25 cellular contexts compared by ENCODE assay signal in the genomic region with DNA sequence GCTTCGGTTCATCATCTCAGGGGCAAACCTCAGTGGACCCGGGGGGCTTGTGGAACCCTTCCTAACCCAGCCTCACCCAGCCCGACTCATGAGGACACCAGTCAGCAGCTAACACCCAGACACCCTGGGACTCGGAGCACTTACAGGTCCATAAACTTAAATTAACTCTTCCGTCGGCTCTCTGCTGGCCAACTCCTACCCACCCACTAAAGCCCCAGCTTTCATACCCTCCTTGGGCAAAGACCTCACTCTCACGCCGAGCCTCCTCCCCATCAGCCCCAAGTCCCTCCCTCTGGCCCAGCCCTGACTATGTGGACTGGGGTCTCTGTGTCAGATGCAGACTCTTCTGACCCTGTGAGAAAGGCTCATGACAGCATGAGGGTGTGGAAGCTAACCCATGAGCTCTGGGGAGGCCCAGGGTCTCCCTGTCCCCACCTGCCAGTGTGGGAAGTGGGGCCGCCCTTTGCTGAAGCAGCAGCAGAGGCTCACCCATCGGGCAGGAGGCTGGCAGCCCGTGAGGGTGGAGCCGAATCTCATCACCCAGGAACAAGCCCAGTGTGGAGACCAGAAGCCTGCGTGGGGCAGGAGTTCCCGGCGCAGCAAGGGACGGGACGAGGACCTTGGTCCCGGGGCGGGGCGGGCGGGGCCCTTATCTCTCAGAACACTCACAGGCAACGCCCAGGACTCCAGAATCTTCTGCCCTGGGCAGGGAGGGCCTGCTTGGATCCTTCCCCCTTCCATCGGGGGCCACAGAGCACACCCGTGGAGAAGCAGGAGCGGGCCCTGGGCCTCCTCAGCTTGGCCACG. TPM values are rescaled to one million over a fixed set of nuclear protein-coding genes. Genes with fewer than 3 reads are reported as not detected.
DNase-seq lines count a peak whose midpoint lies in the region; ATAC-seq, FAIRE-seq and TF ChIP-seq lines count a peak whose summit lies in the region.
"Had no signal": no experiment of that assay in that cellular context is flagged by ENCODE, and none has a peak within 500 bp of the region (broad histone marks: within the 10 kb centered on the region; RNA-seq: fewer than 3 reads in every experiment).

No MANE protein-coding gene starts in this region.

- no peak; the same call in 1 of the 2 replicates for TF ChIP-seq EP300 in K562 (IDR thresholded peaks at IDR 0.05; ENCODE audit: low read length)

- peak overlapping the region; percentile 48 to 88 for H3K9ac ChIP-seq in K562 (ENCODE audit: insufficient read depth in 1 of 2, low read depth in 2 of 2, low read length in 2 of 2)

- H2AFZ ChIP-seq in K562 (ENCODE audit: low read depth, low read length): peak overlapping the region; percentile 52; the same call in 1 of the 2 replicates

- H3K4me2 ChIP-seq in K562 (ENCODE audit: insufficient read depth, low read length): peak overlapping the region; percentile 73

- no peak for DNase-seq in natural killer cell treated with Interleukin-12 subunit alpha and Interleukin-12 subunit beta and Interleukin-15 and Interleukin-18, amount 100 ng/mL, for 72 hours (ENCODE audit: low spot score)
- no peak for DNase-seq in natural killer cell
- peak; percentile 90 to 95 (median 92) for DNase-seq in K562 (ENCODE audit: extremely low read depth in 1 of 4, low spot score in 3 of 4)
- peak; percentile 78 to 91 (median 80) for DNase-seq in mucosa of descending colon
- no peak for DNase-seq in KG1 (lab: John Stamatoyannopoulos, UW)
- DNase-seq in T-helper 9 cell: no peak
- DNase-seq in SW 1271 (lab: John Stamatoyannopoulos, UW): no peak
- DNase-seq in NCI-H146 treated with DMSO at 0.1 percent for 48 hours (lab: John Stamatoyannopoulos, UW; ENCODE audit: unreplicated experiment): no peak
- DNase-seq: activated CD4-positive, alpha-beta T cell treated with anti-CD3 and anti-CD28 coated beads for 4 hours; activated CD8-positive, alpha-beta memory T cell treated with anti-CD3 and anti-CD28 coated beads, Interleukin-2, amount 10 ng/mL, durations not matched to agents 7 days and 5 days; activated naive CD4-positive, alpha-beta T cell; activated T-cell treated with anti-CD3 and anti-CD28 coated beads, Interleukin-2, amount 50 U/mL, for 48 hours; adrenal gland; BE2C; brain microvascular endothelial cell; H7; heart right ventricle; mammary epithelial cell; MM.1S; NCI-H2029 treated with DMSO at 0.1 percent for 48 hours; NCI-H526 treated with DMSO at 0.1 percent for 48 hours; stimulated activated naive CD8-positive, alpha-beta T cell treated with anti-CD3 and anti-CD28 coated beads, Interleukin-15, amount 100 ng/mL, for 72 hours had no signal

- H3K4me1 ChIP-seq in K562 (replicated peaks in 1 of 2; ENCODE audit: control insufficient read depth in 2 of 2, insufficient read depth in 2 of 2, low read length in 2 of 2) (peaks cover 19 to 67% of the 10 kb centered on the region in 2 experiments), mucosa of descending colon (ENCODE audit: low read depth) (peaks cover 10% of the 10 kb centered on the region)
- H3K4me1 ChIP-seq: adrenal gland, BE2C, heart right ventricle, prostate gland had no signal

- no peaks in the 10 kb centered on the region for H4K20me1 ChIP-seq in K562 (replicated peaks; ENCODE audit: control insufficient read depth, insufficient read depth, low read length)

- BruUV-seq in K562 (replicated peaks; lab: Mats Ljungman, UMichigan): no TSS peak

- H3K9me3 ChIP-seq in K562 (replicated peaks; ENCODE audit: control insufficient read depth, insufficient read depth, low read depth, low read length) (no peaks in the 10 kb centered on the region; the same call in 1 of the 2 replicates), mucosa of descending colon (no peaks in the 10 kb centered on the region)
- H3K9me3 ChIP-seq: adrenal gland, BE2C, neutrophil, prostate gland had no signal

- no peaks in the 10 kb centered on the region for H3K27me3 Mint-ChIP-seq in natural killer cell treated with Interleukin-12 subunit alpha and Interleukin-12 subunit beta and Interleukin-15 and Interleukin-18, amount 100 ng/mL, for 72 hours
- no peaks in the 10 kb centered on the region for H3K27me3 Mint-ChIP-seq in natural killer cell (ENCODE audit: low read depth in 2 of 2)
- H3K27me3 Mint-ChIP-seq: activated CD8-positive, alpha-beta memory T cell treated with anti-CD3 and anti-CD28 coated beads, Interleukin-2, amount 10 ng/mL, durations not matched to agents 7 days and 5 days; stimulated activated naive CD8-positive, alpha-beta T cell treated with anti-CD3 and anti-CD28 coated beads, Interleukin-15, amount 100 ng/mL, for 72 hours had no signal

- no peak overlapping the region for H3K27ac Mint-ChIP-seq in natural killer cell treated with Interleukin-12 subunit alpha and Interleukin-12 subunit beta and Interleukin-15 and Interleukin-18, amount 100 ng/mL, for 72 hours
- H3K27ac Mint-ChIP-seq in natural killer cell: no peak overlapping the region
- H3K27ac Mint-ChIP-seq: activated CD8-positive, alpha-beta memory T cell treated with anti-CD3 and anti-CD28 coated beads, Interleukin-2, amount 10 ng/mL, durations not matched to agents 7 days and 5 days; T-helper 1 cell treated with Interleukin-12 subunit alpha and Interleukin-12 subunit beta and Interleukin-4 antibody, amounts not matched to agents 30 μg/mL and 1 μg/mL, for 36 hours had no signal

- peaks cover 70% of the 10 kb centered on the region for H3K79me2 ChIP-seq in K562 (ENCODE audit: control insufficient read depth, insufficient read depth, low read length)

- WGBS in K562 (ENCODE audit: insufficient coverage, low coverage, missing lambda C conversion rate): 36% methylated on average over 21 of the region's 26 CpGs

- POLR2A ChIA-PET in K562 (lab: Yijun Ruan, JAX): interaction anchor here (0.5 to 1.1 kb wide), 4 partner anchors 9 to 111 kb away, joined by 3 to 4 read pairs (median 3); no protein-coding TSS in a partner anchor

- peak; percentile 21 to 38 for ATAC-seq in natural killer cell treated with Interleukin-12 subunit alpha and Interleukin-12 subunit beta and Interleukin-15 and Interleukin-18, amount 100 ng/mL, for 72 hours
- ATAC-seq in natural killer cell (no peak), K562 (peak; percentile 99), mucosa of descending colon (peak; percentile 93)
- ATAC-seq: activated CD8-positive, alpha-beta memory T cell treated with anti-CD3 and anti-CD28 coated beads, Interleukin-2, amount 10 ng/mL, durations not matched to agents 7 days and 5 days had no signal

- H3K4me3 Mint-ChIP-seq in natural killer cell treated with Interleukin-12 subunit alpha and Interleukin-12 subunit beta and Interleukin-15 and Interleukin-18, amount 100 ng/mL, for 72 hours: no peak overlapping the region
- no peak overlapping the region for H3K4me3 Mint-ChIP-seq in natural killer cell
- H3K4me3 Mint-ChIP-seq: activated CD8-positive, alpha-beta memory T cell treated with anti-CD3 and anti-CD28 coated beads, Interleukin-2, amount 10 ng/mL, durations not matched to agents 7 days and 5 days; stimulated activated naive CD8-positive, alpha-beta T cell treated with anti-CD3 and anti-CD28 coated beads, Interleukin-15, amount 100 ng/mL, for 72 hours; T-helper 1 cell treated with Interleukin-12 subunit alpha and Interleukin-12 subunit beta and Interleukin-4 antibody, amounts not matched to agents 30 μg/mL and 1 μg/mL, for 36 hours had no signal

- peaks cover 5% of the 10 kb centered on the region for H3K9me1 ChIP-seq in K562 (ENCODE audit: control insufficient read depth, insufficient read depth, low read length)

- H3K36me3 ChIP-seq in K562 (ENCODE audit: control insufficient read depth, insufficient read depth, low read length): peaks cover 76% of the 10 kb centered on the region
- no peaks in the 10 kb centered on the region for H3K36me3 ChIP-seq in mucosa of descending colon (ENCODE audit: low read depth)
- H3K36me3 ChIP-seq: prostate gland had no signal

- no peak for TF ChIP-seq RAD21 in K562 (CRISPR knock-in tag; conservative IDR thresholded peaks at IDR 0.05 in 1 of 2, IDR thresholded peaks at IDR 0.05 in 1 of 2)

- TF ChIP-seq POLR2A in K562 (conservative IDR thresholded peaks at IDR 0.05): peak; percentile 56

- peak; percentile 91 for FAIRE-seq in K562 (lab: Jason Lieb, UNC)

- H3K27ac ChIP-seq in K562 (ENCODE audit: extremely low read depth, low read depth, low read length): peak overlapping the region; percentile 74
- H3K27ac ChIP-seq: adrenal gland, brain microvascular endothelial cell, heart right ventricle, neutrophil, prostate gland had no signal

- H3K4me1 Mint-ChIP-seq in natural killer cell treated with Interleukin-12 subunit alpha and Interleukin-12 subunit beta and Interleukin-15 and Interleukin-18, amount 100 ng/mL, for 72 hours (ENCODE audit: low read depth in 2 of 2): no peaks in the 10 kb centered on the region
- peaks cover 0 to 5% of the 10 kb centered on the region in 2 donors for H3K4me1 Mint-ChIP-seq in natural killer cell
- H3K4me1 Mint-ChIP-seq: activated CD8-positive, alpha-beta memory T cell treated with anti-CD3 and anti-CD28 coated beads, Interleukin-2, amount 10 ng/mL, durations not matched to agents 7 days and 5 days had no signal

- intact Hi-C loops in natural killer cell (cut with micrococcal nuclease): no loop called here
- intact Hi-C loops in K562 (cut with micrococcal nuclease): no loop called here
- intact Hi-C loops in mucosa of descending colon (cut with DNase I, micrococcal nuclease): no loop called here

- in situ Hi-C loops in K562 (cut with MboI): no loop called here

- no peaks in the 10 kb centered on the region for H3K36me3 Mint-ChIP-seq in natural killer cell treated with Interleukin-12 subunit alpha and Interleukin-12 subunit beta and Interleukin-15 and Interleukin-18, amount 100 ng/mL, for 72 hours
- H3K36me3 Mint-ChIP-seq in natural killer cell: no peaks in the 10 kb centered on the region

- no peaks in the 10 kb centered on the region for H3K9me3 Mint-ChIP-seq in natural killer cell treated with Interleukin-12 subunit alpha and Interleukin-12 subunit beta and Interleukin-15 and Interleukin-18, amount 100 ng/mL, for 72 hours
- H3K9me3 Mint-ChIP-seq in natural killer cell: no peaks in the 10 kb centered on the region
- H3K9me3 Mint-ChIP-seq: stimulated activated naive CD8-positive, alpha-beta T cell treated with anti-CD3 and anti-CD28 coated beads, Interleukin-15, amount 100 ng/mL, for 72 hours; T-helper 1 cell treated with Interleukin-12 subunit alpha and Interleukin-12 subunit beta and Interleukin-4 antibody, amounts not matched to agents 30 μg/mL and 1 μg/mL, for 36 hours had no signal

- H3K4me3 ChIP-seq in K562 (peak overlapping the region; percentile 17; the same call in 1 of the 2 replicates), mucosa of descending colon (no peak overlapping the region)
- H3K4me3 ChIP-seq: adrenal gland, heart right ventricle, prostate gland had no signal

- H3K27me3 ChIP-seq in K562 (ENCODE audit: control insufficient read depth in 2 of 2, insufficient read depth in 2 of 2, low read length in 2 of 2): no peaks in the 10 kb centered on the region
- H3K27me3 ChIP-seq: adrenal gland, BE2C, brain microvascular endothelial cell, heart right ventricle, neutrophil had no signal

- TF ChIP-seq CTCF in natural killer cell (IDR thresholded peaks at IDR 0.05) (no peak), K562 (IDR thresholded peaks at IDR 0.05 in 2 of 3, conservative IDR thresholded peaks at IDR 0.05 in 1 of 3; ENCODE audit: insufficient read depth in 2 of 3, low read depth in 1 of 3, low read length in 3 of 3) (no peak), mucosa of descending colon (IDR thresholded peaks at IDR 0.05) (no peak)

- CTCF ChIA-PET in K562 (lab: Yijun Ruan, JAX; ENCODE audit: low intra/inter-chr PET ratio): interaction anchor here (0.6 kb wide), 1 partner anchor 11 kb away, joined by 3 read pairs; no protein-coding TSS in a partner anchor

RNA-seq across cellular contexts. Expression of a gene that starts 19.8 kb away (rescaled TPM):
- total RNA-seq in natural killer cell treated with Interleukin-12 subunit alpha and Interleukin-12 subunit beta and Interleukin-15 and Interleukin-18, amount 100 ng/mL, for 72 hours: 10 to 100 TPM; 60.4 to 87.9 TPM
- total RNA-seq in natural killer cell (10 to 100 TPM; 54.5 to 72.2 (median 64.3) TPM), K562 (2014; rRNA removed) (201 and 273 TPM in 2 replicates), K562 (2014; rRNA removed; fragmentation: Illumina TruSeq; extraction: Trizol) (34.6 and 36.1 TPM in 2 replicates), K562 (2015; rRNA removed; fragmentation: Illumina TruSeq; extraction: Trizol) (84.0 and 96.5 TPM in 2 replicates), K562 (2021) (229 and 259 TPM in 2 replicates), mucosa of descending colon (10 to 100 TPM; 54.4 to 57.7 (median 57.4) TPM)
- 46.3 and 93.5 TPM in 2 replicates for total RNA-seq in K562 (2011; cell fraction: chromatin; rRNA removed; ENCODE audit: low replicate concordance)
- total RNA-seq in K562 (2011; cell fraction: nucleolus; rRNA removed): 72.8 and 74.5 TPM in 2 replicates
- 46.6 and 55.9 TPM in 2 replicates for total RNA-seq in K562 (2011; cell fraction: nucleoplasm; rRNA removed)
- polyA plus RNA-seq in K562 (2011; rRNA removed) (61.7 and 62.0 TPM in 2 replicates), K562 (2014; fragmentation: Illumina TruSeq; extraction: Trizol) (84.9 and 128 TPM in 2 replicates), K562 (2014; fragmentation: Nextera tagmentation; extraction: Ambion mirVana) (1 to 10 TPM; 5.6 to 5.7 TPM), K562 (2014; rRNA removed) (171 and 173 TPM in 2 replicates)
- polyA plus RNA-seq in K562 (2011; cell fraction: cytosol; rRNA removed): 76.1 and 277 TPM in 2 replicates
- polyA plus RNA-seq in K562 (2011; cell fraction: nucleus; rRNA removed): 97.7 and 198 TPM in 2 replicates
- 117 and 145 TPM in 2 replicates for polyA plus RNA-seq in K562 (2012)
- polyA minus RNA-seq in K562 (2011; rRNA and poly(A)+ RNA removed): 17.3 and 29.0 TPM in 2 replicates
- 92.9 and 128 TPM in 2 replicates for polyA minus RNA-seq in K562 (2011; cell fraction: cytosol; rRNA and poly(A)+ RNA removed)
- polyA minus RNA-seq in K562 (2011; cell fraction: nucleus; rRNA and poly(A)+ RNA removed): 30.5 and 31.8 TPM in 2 replicates

RNA-seq across cellular contexts. Expression of a gene that starts 27.4 kb away (rescaled TPM):
- 100 to 1,000 TPM; 179 to 184 TPM for total RNA-seq in natural killer cell treated with Interleukin-12 subunit alpha and Interleukin-12 subunit beta and Interleukin-15 and Interleukin-18, amount 100 ng/mL, for 72 hours
- 100 to 1,000 TPM in 1 of 3 donors, 10 to 100 TPM in 2; 91.2 to 142 (median 99.1) TPM for total RNA-seq in natural killer cell
- total RNA-seq in K562 (2011; cell fraction: chromatin; rRNA removed; ENCODE audit: low replicate concordance): 49.4 and 136 TPM in 2 replicates
- 110 and 114 TPM in 2 replicates for total RNA-seq in K562 (2011; cell fraction: nucleolus; rRNA removed)
- total RNA-seq in K562 (2011; cell fraction: nucleoplasm; rRNA removed): 78.5 and 82.1 TPM in 2 replicates
- 203 and 259 TPM in 2 replicates for total RNA-seq in K562 (2014; rRNA removed)
- 62.7 and 65.9 TPM in 2 replicates for total RNA-seq in K562 (2014; rRNA removed; fragmentation: Illumina TruSeq; extraction: Trizol)
- total RNA-seq in K562 (2015; rRNA removed; fragmentation: Illumina TruSeq; extraction: Trizol): 94.2 and 104 TPM in 2 replicates
- 355 and 411 TPM in 2 replicates for total RNA-seq in K562 (2021)
- 390 and 494 TPM in 2 replicates for polyA plus RNA-seq in K562 (2011; rRNA removed)
- 245 and 412 TPM in 2 replicates for polyA plus RNA-seq in K562 (2011; cell fraction: cytosol; rRNA removed)
- 128 and 175 TPM in 2 replicates for polyA plus RNA-seq in K562 (2011; cell fraction: nucleus; rRNA removed)
- polyA plus RNA-seq in K562 (2012): 203 and 322 TPM in 2 replicates
- 57.6 and 122 TPM in 2 replicates for polyA plus RNA-seq in K562 (2014; fragmentation: Illumina TruSeq; extraction: Trizol)
- 100 to 1,000 TPM; 225 to 394 TPM for polyA plus RNA-seq in K562 (2014; fragmentation: Nextera tagmentation; extraction: Ambion mirVana)
- polyA plus RNA-seq in K562 (2014; rRNA removed): 329 and 366 TPM in 2 replicates
- 24.6 and 35.3 TPM in 2 replicates for polyA minus RNA-seq in K562 (2011; rRNA and poly(A)+ RNA removed)
- 35.2 and 46.2 TPM in 2 replicates for polyA minus RNA-seq in K562 (2011; cell fraction: cytosol; rRNA and poly(A)+ RNA removed)
- polyA minus RNA-seq in K562 (2011; cell fraction: nucleus; rRNA and poly(A)+ RNA removed): 26.8 and 31.8 TPM in 2 replicates
- 100 to 1,000 TPM; 265 to 301 (median 272) TPM for total RNA-seq in mucosa of descending colon

RNA-seq across cellular contexts. Expression of a gene that starts 40.0 kb away (rescaled TPM):
- 100 to 1,000 TPM in 1 of 2 donors, 10 to 100 TPM in 1; 92.5 to 233 TPM for total RNA-seq in natural killer cell treated with Interleukin-12 subunit alpha and Interleukin-12 subunit beta and Interleukin-15 and Interleukin-18, amount 100 ng/mL, for 72 hours
- 10 to 100 TPM; 55.9 to 66.7 (median 59.0) TPM for total RNA-seq in natural killer cell
- 89.8 and 204 TPM in 2 replicates for total RNA-seq in K562 (2011; cell fraction: chromatin; rRNA removed; ENCODE audit: low replicate concordance)
- 153 TPM in 2 replicates for total RNA-seq in K562 (2011; cell fraction: nucleolus; rRNA removed)
- total RNA-seq in K562 (2011; cell fraction: nucleoplasm; rRNA removed): 99.7 and 106 TPM in 2 replicates
- total RNA-seq in K562 (2014; rRNA removed): 135 and 157 TPM in 2 replicates
- total RNA-seq in K562 (2014; rRNA removed; fragmentation: Illumina TruSeq; extraction: Trizol): 11.4 and 12.6 TPM in 2 replicates
- 51.9 and 62.9 TPM in 2 replicates for total RNA-seq in K562 (2015; rRNA removed; fragmentation: Illumina TruSeq; extraction: Trizol)
- total RNA-seq in K562 (2021): 114 and 137 TPM in 2 replicates
- 30.9 and 37.9 TPM in 2 replicates for polyA plus RNA-seq in K562 (2011; rRNA removed)
- 58.0 and 173 TPM in 2 replicates for polyA plus RNA-seq in K562 (2011; cell fraction: cytosol; rRNA removed)
- 66.0 and 127 TPM in 2 replicates for polyA plus RNA-seq in K562 (2011; cell fraction: nucleus; rRNA removed)
- polyA plus RNA-seq in K562 (2012): 65.7 and 74.0 TPM in 2 replicates
- polyA plus RNA-seq in K562 (2014; fragmentation: Illumina TruSeq; extraction: Trizol): 7.7 and 39.8 TPM in 2 replicates
- under 1 TPM; 0.24 to 0.52 TPM for polyA plus RNA-seq in K562 (2014; fragmentation: Nextera tagmentation; extraction: Ambion mirVana)
- 94.4 and 103 TPM in 2 replicates for polyA plus RNA-seq in K562 (2014; rRNA removed)
- 35.8 and 69.0 TPM in 2 replicates for polyA minus RNA-seq in K562 (2011; rRNA and poly(A)+ RNA removed)
- 99.0 and 105 TPM in 2 replicates for polyA minus RNA-seq in K562 (2011; cell fraction: cytosol; rRNA and poly(A)+ RNA removed)
- polyA minus RNA-seq in K562 (2011; cell fraction: nucleus; rRNA and poly(A)+ RNA removed): 27.9 and 29.1 TPM in 2 replicates
- 10 to 100 TPM; 54.1 to 78.2 (median 54.2) TPM for total RNA-seq in mucosa of descending colon

Comparison
In these comparisons a context has a peak if more than half of its experiments do, and no peak if none do; other contexts are left out.
1. ATAC-seq: peak in natural killer cell treated with Interleukin-12 subunit alpha and Interleukin-12 subunit beta and Interleukin-15 and Interleukin-18, amount 100 ng/mL, for 72 hours (2 of 2), K562 (single experiment) and mucosa of descending colon (single experiment); none in natural killer cell (0 of 3).
2. DNase-seq: peak in K562 (4 of 4) and mucosa of descending colon (3 of 3); none in natural killer cell treated with Interleukin-12 subunit alpha and Interleukin-12 subunit beta and Interleukin-15 and Interleukin-18, amount 100 ng/mL, for 72 hours (single experiment), natural killer cell (single experiment), KG1 (single experiment), T-helper 9 cell (single experiment), SW 1271 (0 of 2) and NCI-H146 treated with DMSO at 0.1 percent for 48 hours (single experiment).